In the genomic region with DNA sequence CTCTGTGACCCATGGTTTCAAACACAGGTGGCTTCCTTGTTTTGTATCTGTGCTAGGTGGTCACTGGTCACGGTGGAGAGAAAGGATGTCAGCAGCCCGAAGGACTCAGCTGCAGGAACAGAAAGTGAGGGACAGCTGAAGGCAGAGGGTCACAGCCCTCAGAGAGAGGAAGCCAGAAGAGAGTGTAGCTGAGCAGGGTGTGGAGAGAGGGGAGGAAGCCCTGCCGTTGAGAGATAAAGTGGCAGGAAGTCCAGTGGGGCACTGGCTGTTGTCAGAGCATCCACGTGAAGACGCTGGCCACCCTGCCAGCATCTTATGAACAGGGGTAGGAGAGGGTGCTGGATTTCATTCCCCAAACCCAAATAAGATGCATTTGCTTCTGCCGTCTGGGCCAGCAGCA, we compare ENCODE assay signal across 1 cellular context.
TF ChIP-seq lines count a peak whose summit lies in the region.

No MANE protein-coding gene starts in this region.

TF ChIP-seq in A549, 52 proteins besides CTCF, POLR2A, EP300 and RAD21 (continued from another document):
- TF ChIP-seq, protein P1, sequence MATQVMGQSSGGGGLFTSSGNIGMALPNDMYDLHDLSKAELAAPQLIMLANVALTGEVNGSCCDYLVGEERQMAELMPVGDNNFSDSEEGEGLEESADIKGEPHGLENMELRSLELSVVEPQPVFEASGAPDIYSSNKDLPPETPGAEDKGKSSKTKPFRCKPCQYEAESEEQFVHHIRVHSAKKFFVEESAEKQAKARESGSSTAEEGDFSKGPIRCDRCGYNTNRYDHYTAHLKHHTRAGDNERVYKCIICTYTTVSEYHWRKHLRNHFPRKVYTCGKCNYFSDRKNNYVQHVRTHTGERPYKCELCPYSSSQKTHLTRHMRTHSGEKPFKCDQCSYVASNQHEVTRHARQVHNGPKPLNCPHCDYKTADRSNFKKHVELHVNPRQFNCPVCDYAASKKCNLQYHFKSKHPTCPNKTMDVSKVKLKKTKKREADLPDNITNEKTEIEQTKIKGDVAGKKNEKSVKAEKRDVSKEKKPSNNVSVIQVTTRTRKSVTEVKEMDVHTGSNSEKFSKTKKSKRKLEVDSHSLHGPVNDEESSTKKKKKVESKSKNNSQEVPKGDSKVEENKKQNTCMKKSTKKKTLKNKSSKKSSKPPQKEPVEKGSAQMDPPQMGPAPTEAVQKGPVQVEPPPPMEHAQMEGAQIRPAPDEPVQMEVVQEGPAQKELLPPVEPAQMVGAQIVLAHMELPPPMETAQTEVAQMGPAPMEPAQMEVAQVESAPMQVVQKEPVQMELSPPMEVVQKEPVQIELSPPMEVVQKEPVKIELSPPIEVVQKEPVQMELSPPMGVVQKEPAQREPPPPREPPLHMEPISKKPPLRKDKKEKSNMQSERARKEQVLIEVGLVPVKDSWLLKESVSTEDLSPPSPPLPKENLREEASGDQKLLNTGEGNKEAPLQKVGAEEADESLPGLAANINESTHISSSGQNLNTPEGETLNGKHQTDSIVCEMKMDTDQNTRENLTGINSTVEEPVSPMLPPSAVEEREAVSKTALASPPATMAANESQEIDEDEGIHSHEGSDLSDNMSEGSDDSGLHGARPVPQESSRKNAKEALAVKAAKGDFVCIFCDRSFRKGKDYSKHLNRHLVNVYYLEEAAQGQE (IDR thresholded peaks at IDR 0.05): no peak
- TF ChIP-seq, protein P2, sequence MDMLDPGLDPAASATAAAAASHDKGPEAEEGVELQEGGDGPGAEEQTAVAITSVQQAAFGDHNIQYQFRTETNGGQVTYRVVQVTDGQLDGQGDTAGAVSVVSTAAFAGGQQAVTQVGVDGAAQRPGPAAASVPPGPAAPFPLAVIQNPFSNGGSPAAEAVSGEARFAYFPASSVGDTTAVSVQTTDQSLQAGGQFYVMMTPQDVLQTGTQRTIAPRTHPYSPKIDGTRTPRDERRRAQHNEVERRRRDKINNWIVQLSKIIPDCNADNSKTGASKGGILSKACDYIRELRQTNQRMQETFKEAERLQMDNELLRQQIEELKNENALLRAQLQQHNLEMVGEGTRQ (IDR thresholded peaks at IDR 0.05): no peak
- TF ChIP-seq HOXB13 (CRISPR knock-in tag; IDR thresholded peaks at IDR 0.05; ENCODE audit: low read depth) (no peak), HOXA7 (CRISPR knock-in tag; IDR thresholded peaks at IDR 0.05) (no peak), KDM1A (IDR thresholded peaks at IDR 0.05; ENCODE audit: low read depth) (no peak), CEBPB (IDR thresholded peaks at IDR 0.05) (no peak), CHD2 (IDR thresholded peaks at IDR 0.05; ENCODE audit: low read length, partially characterized antibody) (no peak), NFE2L2 (conservative IDR thresholded peaks at IDR 0.05; ENCODE audit: low read length) (no peak)
- TF ChIP-seq, protein P3, sequence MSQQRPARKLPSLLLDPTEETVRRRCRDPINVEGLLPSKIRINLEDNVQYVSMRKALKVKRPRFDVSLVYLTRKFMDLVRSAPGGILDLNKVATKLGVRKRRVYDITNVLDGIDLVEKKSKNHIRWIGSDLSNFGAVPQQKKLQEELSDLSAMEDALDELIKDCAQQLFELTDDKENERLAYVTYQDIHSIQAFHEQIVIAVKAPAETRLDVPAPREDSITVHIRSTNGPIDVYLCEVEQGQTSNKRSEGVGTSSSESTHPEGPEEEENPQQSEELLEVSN (IDR thresholded peaks at IDR 0.05; ENCODE audit: borderline replicate concordance, low read depth): no peak
